In genomic region chr10:114100848-114101741, GRCh38 we compare ENCODE assay signal across 8 cellular contexts. TPM values are rescaled to one million over a fixed set of nuclear protein-coding genes. Genes with fewer than 3 reads are reported as not detected.
DNase-seq lines count a peak whose midpoint lies in the region; TF ChIP-seq lines count a peak whose summit lies in the region.

No MANE protein-coding gene starts in this region.

- no peaks in the 10 kb centered on the region for H4K20me1 ChIP-seq in OCI-LY7 (ENCODE audit: insufficient read depth, low read length)

- POLR2A ChIA-PET in OCI-LY7 (lab: Charles Lee) = interaction anchor here (0.5 to 1.2 kb wide), 3 partner anchors 73 to 237 kb away, joined by 3 to 5 read pairs (median 4); partner anchors contain the start of gene CCDC186

- CTCF ChIA-PET in OCI-LY7 (lab: Charles Lee; ENCODE audit: unreplicated experiment) = interaction anchor here (1.1 kb wide), 1 partner anchor 298 kb away, joined by 7 read pairs; no protein-coding TSS in a partner anchor

- H3K9ac ChIP-seq in iPS-20b (ENCODE audit: low read depth, low read length) = no peak overlapping the region; the same call in 1 of the 2 replicates
- peak overlapping the region in 1 of 3 donors; percentile 35 for H3K9ac ChIP-seq in skeletal muscle tissue (ENCODE audit: low read depth in 1 of 3, low read length in 3 of 3)

- WGBS in adrenal gland, 4 donors = 7 to 17% (median 9%) methylated on average over 28 to 47 of the region's 47 CpGs

- H3K9me2 ChIP-seq in OCI-LY7 (ENCODE audit: insufficient read depth, low read length) = no peaks in the 10 kb centered on the region

- no peak for TF ChIP-seq POLR2A in adrenal gland (IDR thresholded peaks at IDR 0.05)

- peak; percentile 38 for DNase-seq in AG08395 (ENCODE audit: low spot score)
- DNase-seq in HK-2 (ENCODE audit: unreplicated experiment) = peak; percentile 60
- DNase-seq in adrenal gland = peak in 6 of 7 donors; percentile 25 to 54 (median 32)
- no peak for DNase-seq in RPMI8226
- DNase-seq in effector CD4-positive, alpha-beta T cell = no peak
- DNase-seq in OCI-LY7 (ENCODE audit: low spot score) = no peak

- H3K27me3 ChIP-seq in adrenal gland (peaks cover 6% of the 10 kb centered on the region), iPS-20b (ENCODE audit: insufficient read depth, low read length) (peaks cover 36% of the 10 kb centered on the region), skeletal muscle tissue (ENCODE audit: control insufficient read depth in 3 of 3, insufficient read depth in 3 of 3, low read length in 3 of 3) (peaks cover 15 to 19% (median 17%) of the 10 kb centered on the region in 3 donors)

- TF ChIP-seq CTCF in adrenal gland (IDR thresholded peaks at IDR 0.05) (no peak), OCI-LY7 (conservative IDR thresholded peaks at IDR 0.05; ENCODE audit: low read length) (no peak)

- H3K36me3 ChIP-seq in adrenal gland (replicated peaks in 1 of 2) (no peaks in the 10 kb centered on the region), iPS-20b (ENCODE audit: insufficient read depth, low read depth, low read length) (no peaks in the 10 kb centered on the region), skeletal muscle tissue (ENCODE audit: control insufficient read depth in 3 of 3, insufficient read depth in 3 of 3, low read length in 3 of 3) (no peaks in the 10 kb centered on the region), OCI-LY7 (ENCODE audit: insufficient read depth, low read length) (no peaks in the 10 kb centered on the region)

- intact Hi-C loops in adrenal gland (cut with DNase I) (loop anchor here (5.0 to 10.0 kb wide), 3 partner anchors 299 to 396 kb away; no protein-coding TSS in a partner anchor), OCI-LY7 (cut with micrococcal nuclease; ENCODE audit: unreplicated experiment) (no loop called here)

- H2AFZ ChIP-seq in OCI-LY7 (ENCODE audit: low read length) = no peak overlapping the region

- H3K4me1 ChIP-seq in adrenal gland (replicated peaks in 1 of 2) (peaks cover 7 to 11% of the 10 kb centered on the region in 2 donors), iPS-20b (ENCODE audit: insufficient read depth, low read length) (no peaks in the 10 kb centered on the region), skeletal muscle tissue (ENCODE audit: control insufficient read depth in 3 of 3, insufficient read depth in 3 of 3, low read length in 3 of 3) (peaks cover 8 to 16% (median 8%) of the 10 kb centered on the region in 3 donors), OCI-LY7 (ENCODE audit: insufficient read depth, low read length, poor library complexity, severe bottlenecking) (peaks cover 40% of the 10 kb centered on the region)

- no peak overlapping the region for H3K4me2 ChIP-seq in OCI-LY7 (ENCODE audit: low read length)

- H3K27ac ChIP-seq in adrenal gland = no peak overlapping the region
- H3K27ac ChIP-seq in iPS-20b (ENCODE audit: low read length) = no peak overlapping the region
- no peak overlapping the region for H3K27ac ChIP-seq in skeletal muscle tissue (ENCODE audit: low read depth, low read length)
- no peak overlapping the region for H3K27ac ChIP-seq in OCI-LY7 (ENCODE audit: low read depth, low read length, poor library complexity, severe bottlenecking)

- H3K79me2 ChIP-seq in OCI-LY7 (ENCODE audit: insufficient read depth, low read depth, low read length) = no peaks in the 10 kb centered on the region

- peak overlapping the region in 2 of 4 donors; percentile 19 to 51 for H3K4me3 ChIP-seq in adrenal gland
- H3K4me3 ChIP-seq in iPS-20b (ENCODE audit: low read length) = peak overlapping the region; percentile 60
- peak overlapping the region; percentile 59 to 67 (median 66) for H3K4me3 ChIP-seq in skeletal muscle tissue (ENCODE audit: low read length in 3 of 3)
- no peak overlapping the region for H3K4me3 ChIP-seq in OCI-LY7 (ENCODE audit: low read depth, low read length, poor library complexity, severe bottlenecking)

- BruUV-seq in OCI-LY7 (replicated peaks; lab: Mats Ljungman, UMichigan) = no TSS peak

- H3K9me3 ChIP-seq in adrenal gland (replicated peaks in 1 of 3) (no peaks in the 10 kb centered on the region), iPS-20b (ENCODE audit: insufficient read depth, low read depth, low read length) (no peaks in the 10 kb centered on the region), skeletal muscle tissue (ENCODE audit: control insufficient read depth in 3 of 3, low read length in 3 of 3) (no peaks in the 10 kb centered on the region), OCI-LY7 (ENCODE audit: low read length) (no peaks in the 10 kb centered on the region)

RNA-seq across cellular contexts. Expression of gene ADRB1, which starts 57.4 kb away (rescaled TPM):
- total RNA-seq in adrenal gland (under 1 TPM in 6 of 8 donors, not detected in 2; 0.14 to 0.78 (median 0.36) TPM), skeletal muscle tissue (0.52 TPM), OCI-LY7 (2022) (1.3 and 1.4 TPM in 2 replicates)
- polyA plus RNA-seq in adrenal gland = under 1 TPM; 0.13 to 0.54 (median 0.24) TPM
- total RNA-seq in OCI-LY7 (2014; rRNA removed; shearing (Covaris generic)) = 1.1 and 2.0 TPM in 2 replicates

Comparison
In these comparisons a context has a peak if more than half of its experiments do, and no peak if none do; other contexts are left out.
1. DNase-seq: peak in AG08395 (single experiment), HK-2 (single experiment) and adrenal gland (6 of 7); none in RPMI8226 (single experiment), effector CD4-positive, alpha-beta T cell (single experiment) and OCI-LY7 (single experiment).